8 cellular contexts compared by ENCODE assay signal in genomic region chr22:23385301-23386244, GRCh38.
DNase-seq lines count a peak whose midpoint lies in the region; ATAC-seq and TF ChIP-seq lines count a peak whose summit lies in the region.

No MANE protein-coding gene starts in this region.

- H3K36me3 Mint-ChIP-seq in chondrocyte (ENCODE audit: low read depth): no peaks in the 10 kb centered on the region

- no peak overlapping the region for H3K27ac Mint-ChIP-seq in chondrocyte (ENCODE audit: unreplicated experiment)

- H3K9me3 Mint-ChIP-seq in chondrocyte (ENCODE audit: low read depth): no peaks in the 10 kb centered on the region

- H3K9me3 ChIP-seq in AG04450 (ENCODE audit: control insufficient read depth, insufficient read depth, low read length): no peaks in the 10 kb centered on the region

- POLR2A ChIA-PET in AG04450 (lab: Yijun Ruan, JAX): no interaction called here

- H3K4me1 Mint-ChIP-seq in chondrocyte (ENCODE audit: low read depth): peaks cover 4% of the 10 kb centered on the region

- no peaks in the 10 kb centered on the region for H3K27me3 Mint-ChIP-seq in chondrocyte (ENCODE audit: low read depth)

- H3K4me3 ChIP-seq in AG04450 (ENCODE audit: low read depth, low read length): no peak overlapping the region

- no peak overlapping the region for H3K27ac ChIP-seq in AG04450 (ENCODE audit: low read depth, low read length)

- DNase-seq in AG04450 (ENCODE audit: low read depth, low spot score): peak; percentile 61
- peak; percentile 95 for DNase-seq in GM20000 (ENCODE audit: low spot score)
- peak; percentile 9 for DNase-seq in NCI-H345 treated with DMSO at 0.1 percent for 48 hours (lab: John Stamatoyannopoulos, UW; ENCODE audit: unreplicated experiment)
- peak; percentile 80 to 84 for DNase-seq in activated CD4-positive, alpha-beta T cell treated with anti-CD3 and anti-CD28 coated beads for 24 hours (ENCODE audit: low read depth in 2 of 2)
- DNase-seq in chondrocyte (ENCODE audit: low spot score): no peak
- DNase-seq in left lobe of liver (ENCODE audit: low spot score): peak; percentile 85
- DNase-seq in stimulated activated CD4-positive, alpha-beta T cell treated with anti-CD3 and anti-CD28 coated beads, Interleukin-4, amount 100 ng/mL, for 1 hour: peak; percentile 82

- TF ChIP-seq CTCF in AG04450 (IDR thresholded peaks at IDR 0.05; ENCODE audit: low read depth, low read length) (peak; percentile 97), GM20000 (IDR thresholded peaks at IDR 0.05; ENCODE audit: extremely low read depth, missing control alignments) (peak; percentile 99), chondrocyte (IDR thresholded peaks at IDR 0.05) (peak; percentile 97)

- no peaks in the 10 kb centered on the region for H3K27me3 ChIP-seq in AG04450 (ENCODE audit: control insufficient read depth, insufficient read depth, low read length)

- ATAC-seq in left lobe of liver (peak; percentile 97), HG02840 (IDR thresholded peaks at IDR 0.05; ENCODE audit: low FRiP score, unreplicated experiment) (no peak)

- CTCF ChIA-PET in AG04450 (lab: Charles Lee): interaction anchor here (0.5 to 1.7 kb wide), 34 partner anchors 8 to 954 kb away, joined by 3 to 17 read pairs (median 4); no protein-coding TSS in a partner anchor

- H3K4me3 Mint-ChIP-seq in chondrocyte (ENCODE audit: unreplicated experiment): no peak overlapping the region
